ENCODE assay signal across 8 cellular contexts in the genomic region with DNA sequence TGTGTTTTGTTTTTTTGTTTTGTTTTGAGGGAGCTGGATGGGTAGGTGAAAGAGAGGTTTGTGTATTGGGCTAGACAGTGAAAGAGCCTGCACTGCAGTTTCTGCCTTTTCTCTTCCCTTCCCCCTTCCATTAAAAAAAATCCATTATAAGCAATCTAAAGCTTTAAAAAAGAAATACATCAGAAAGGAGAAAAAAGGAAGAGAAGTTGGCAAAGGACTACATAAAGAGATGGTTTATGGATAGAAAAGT. TPM values are rescaled to one million over a fixed set of nuclear protein-coding genes. Genes with fewer than 3 reads are reported as not detected.
DNase-seq lines count a peak whose midpoint lies in the region.
"Had no signal": no experiment of that assay in that cellular context is flagged by ENCODE, and none has a peak within 500 bp of the region (broad histone marks: within the 10 kb centered on the region; RNA-seq: fewer than 3 reads in every experiment).

No MANE protein-coding gene starts in this region.

- DNase-seq in activated CD4-positive, alpha-beta memory T cell treated with anti-CD3 and anti-CD28 coated beads for 36 hours: no peak
- DNase-seq in stimulated activated naive CD4-positive, alpha-beta T cell (lab: John Stamatoyannopoulos, UW): no peak
- no peak for DNase-seq in HAP-1 (ENCODE audit: low spot score in 2 of 2)
- DNase-seq in foreskin melanocyte: no peak

- H3K27me3 Mint-ChIP-seq in activated CD4-positive, alpha-beta memory T cell treated with anti-CD3 and anti-CD28 coated beads for 36 hours: peaks cover 2% of the 10 kb centered on the region

- POLR2A ChIA-PET in activated CD4-positive, alpha-beta memory T cell treated with anti-CD3 and anti-CD28 coated beads for 36 hours (lab: Charles Lee): interaction anchor here (0.7 to 2.4 kb wide), 2 partner anchors 11 to 12 kb away, joined by 3 to 6 read pairs; partner anchors contain the start of gene EEF2K

- CTCF ChIA-PET in activated CD4-positive, alpha-beta memory T cell treated with anti-CD3 and anti-CD28 coated beads for 36 hours (lab: Charles Lee): interaction anchor here (1.9 to 3.9 kb wide), 3 partner anchors 11 to 105 kb away, joined by 18 to 29 read pairs (median 24); partner anchors contain the start of genes EEF2K and POLR3E

- H3K9ac ChIP-seq in HUES48 (ENCODE audit: low read depth, low read length) (no peak overlapping the region), iPS-18a (ENCODE audit: low read length) (no peak overlapping the region)

- peaks cover 19% of the 10 kb centered on the region for H3K4me1 ChIP-seq in HUES48 (ENCODE audit: control insufficient read depth, insufficient read depth, low read length)
- H3K4me1 ChIP-seq in iPS-18a (ENCODE audit: control insufficient read depth, low read depth, low read length): peaks cover 11% of the 10 kb centered on the region
- H3K4me1 ChIP-seq in HAP-1: peaks cover 11% of the 10 kb centered on the region

- intact Hi-C loops in activated CD4-positive, alpha-beta memory T cell treated with anti-CD3 and anti-CD28 coated beads for 36 hours (cut with micrococcal nuclease): loop anchor here (1.0 to 10.0 kb wide), 3 partner anchors 11 to 691 kb away; partner anchors contain the start of genes EEF2K and POLR3E

- peak overlapping the region; percentile 90 for H3K27ac Mint-ChIP-seq in activated CD4-positive, alpha-beta memory T cell treated with anti-CD3 and anti-CD28 coated beads for 36 hours

- no peaks in the 10 kb centered on the region for H3K36me3 ChIP-seq in HUES48 (ENCODE audit: control insufficient read depth, insufficient read depth, low read length)
- H3K36me3 ChIP-seq in iPS-18a (ENCODE audit: control insufficient read depth, low read depth, low read length): no peaks in the 10 kb centered on the region
- H3K36me3 ChIP-seq in HAP-1 (replicated peaks): no peaks in the 10 kb centered on the region

- no peaks in the 10 kb centered on the region for H3K27me3 ChIP-seq in HUES48 (ENCODE audit: control insufficient read depth, insufficient read depth, low read length)
- no peaks in the 10 kb centered on the region for H3K27me3 ChIP-seq in iPS-18a (ENCODE audit: control insufficient read depth, insufficient read depth, low read length)
- H3K27me3 ChIP-seq in HAP-1 (ENCODE audit: low read depth): no peaks in the 10 kb centered on the region

- in situ Hi-C loops in HAP-1 (cut with MboI; ENCODE audit: low sequenced_read_pairs): no loop called here

- peaks cover 2% of the 10 kb centered on the region for H3K36me3 Mint-ChIP-seq in activated CD4-positive, alpha-beta memory T cell treated with anti-CD3 and anti-CD28 coated beads for 36 hours

- no peak overlapping the region for H3K27ac ChIP-seq in HUES48 (ENCODE audit: low read depth, low read length)
- no peak overlapping the region for H3K27ac ChIP-seq in iPS-18a (ENCODE audit: low read length)
- H3K27ac ChIP-seq in skin epidermis: peak overlapping the region in 18 of 21 experiments; percentile 35 to 86 (median 68)

- H3K4me1 Mint-ChIP-seq in activated CD4-positive, alpha-beta memory T cell treated with anti-CD3 and anti-CD28 coated beads for 36 hours (ENCODE audit: low read depth): peaks cover 40% of the 10 kb centered on the region

- H3K9me3 Mint-ChIP-seq in activated CD4-positive, alpha-beta memory T cell treated with anti-CD3 and anti-CD28 coated beads for 36 hours: no peaks in the 10 kb centered on the region

- H3K4me3 ChIP-seq in HUES48 (ENCODE audit: low read depth, low read length) (peak overlapping the region; percentile 86), iPS-18a (ENCODE audit: low read length) (peak overlapping the region; percentile 73), skin epidermis (peak overlapping the region in 4 of 7 experiments; percentile 35 to 55 (median 42)), HAP-1 (no peak overlapping the region)

- H3K4me3 Mint-ChIP-seq in activated CD4-positive, alpha-beta memory T cell treated with anti-CD3 and anti-CD28 coated beads for 36 hours: peak overlapping the region; percentile 81

- H3K9me3 ChIP-seq in HUES48 (ENCODE audit: control insufficient read depth, insufficient read depth, low read length) (no peaks in the 10 kb centered on the region), iPS-18a (ENCODE audit: control insufficient read depth, low read depth, low read length) (no peaks in the 10 kb centered on the region), HAP-1 (no peaks in the 10 kb centered on the region)

RNA-seq across cellular contexts. Expression of gene EEF2K, which starts 10.7 kb away (rescaled TPM):
- 10 to 100 TPM; 23.0 to 24.1 TPM for total RNA-seq in activated CD4-positive, alpha-beta memory T cell treated with anti-CD3 and anti-CD28 coated beads for 36 hours

RNA-seq across cellular contexts. Expression of gene SDR42E2, which starts 33.1 kb away (rescaled TPM):
- under 1 TPM; 0.10 to 0.12 TPM for total RNA-seq in activated CD4-positive, alpha-beta memory T cell treated with anti-CD3 and anti-CD28 coated beads for 36 hours
- total RNA-seq: glomerular endothelial cell had no signal

Comparison
In these comparisons a context has a peak if more than half of its experiments do, and no peak if none do; other contexts are left out.
1. H3K27ac ChIP-seq: peak in skin epidermis (18 of 21); none in HUES48 (single experiment) and iPS-18a (single experiment).